Comparison of ENCODE assay signal across 19 cellular contexts in the genomic region with DNA sequence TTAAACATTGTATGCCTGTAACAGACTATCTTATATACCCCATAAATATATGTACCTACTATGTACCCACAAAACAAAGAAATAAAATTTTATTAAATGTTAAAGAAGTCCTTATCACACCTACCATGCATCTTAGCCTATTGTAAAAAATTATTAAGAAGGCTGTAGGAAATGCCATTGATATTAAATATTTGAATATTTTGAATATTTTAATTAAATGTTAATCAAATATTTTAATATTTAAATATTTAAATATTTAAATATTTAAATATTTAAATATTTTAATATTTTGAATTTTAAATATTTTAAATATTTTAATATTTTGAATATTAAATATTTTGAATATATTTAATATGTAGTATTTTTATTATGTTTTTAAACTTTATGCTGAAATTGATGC.
DNase-seq lines count a peak whose midpoint lies in the region; ATAC-seq, FAIRE-seq and TF ChIP-seq lines count a peak whose summit lies in the region.
"Had no signal": no experiment of that assay in that cellular context is flagged by ENCODE, and none has a peak within 500 bp of the region (broad histone marks: within the 10 kb centered on the region; RNA-seq: fewer than 3 reads in every experiment).

No MANE protein-coding gene starts in this region.

- POLR2A ChIA-PET in WTC11 (lab: Charles Lee), result no interaction called here

- no peaks in the 10 kb centered on the region for H3K36me3 ChIP-seq in small intestine (ENCODE audit: control insufficient read depth in 2 of 2, insufficient read depth in 2 of 2, low read length in 2 of 2)
- H3K36me3 ChIP-seq in WERI-Rb-1, result no peaks in the 10 kb centered on the region

- H3K9me3 Mint-ChIP-seq in WTC11, result peaks cover 30% of the 10 kb centered on the region

- H3K4me1 Mint-ChIP-seq in WTC11, result no peaks in the 10 kb centered on the region
- H3K4me1 Mint-ChIP-seq: CD4-positive, alpha-beta memory T cell had no signal

- H3K27me3 ChIP-seq in small intestine (ENCODE audit: control insufficient read depth in 2 of 2, insufficient read depth in 2 of 2, low read length in 2 of 2), result no peaks in the 10 kb centered on the region
- peaks cover 25% of the 10 kb centered on the region for H3K27me3 ChIP-seq in WERI-Rb-1 (ENCODE audit: insufficient read depth, low read depth, severe bottlenecking)

- ATAC-seq in WTC11 (no peak), HG02973 (IDR thresholded peaks at IDR 0.05; ENCODE audit: unreplicated experiment) (no peak)

- CTCF ChIA-PET in WTC11 (lab: Charles Lee), result no interaction called here

- FAIRE-seq in G401.6 (lab: Jason Lieb, UNC) (peak; percentile 94), frontal cortex (lab: Jason Lieb, UNC) (peak; percentile 99), small intestine (lab: Jason Lieb, UNC) (peak; percentile 96)
- FAIRE-seq: GM12892, H1 had no signal

- H3K27ac ChIP-seq in small intestine (ENCODE audit: low read depth in 1 of 2, low read length in 1 of 2), result no peak overlapping the region
- no peak overlapping the region for H3K27ac ChIP-seq in WERI-Rb-1
- H3K27ac ChIP-seq: GM23248 had no signal

- H3K4me3 ChIP-seq in small intestine (ENCODE audit: low read depth in 1 of 2, low read length in 2 of 2) (no peak overlapping the region), WERI-Rb-1 (ENCODE audit: low read depth, low read length) (no peak overlapping the region)
- H3K4me3 ChIP-seq: GM23248 had no signal

- no peak for DNase-seq in WTC11 (ENCODE audit: low spot score)
- no peak for DNase-seq in frontal cortex (ENCODE audit: low spot score in 2 of 2)
- DNase-seq in small intestine, result no peak
- no peak for DNase-seq in NCI-H526 treated with DMSO at 0.1 percent for 48 hours (lab: John Stamatoyannopoulos, UW)
- DNase-seq in WERI-Rb-1, result no peak
- DNase-seq: 8988T; C1 segment of cervical spinal cord; Calu3; CD4-positive, alpha-beta memory T cell; COR-L47; DMS53; DMS79 treated with DMSO at 0.1 percent for 48 hours; GM23248; H7; HCEC 1CT had no signal

- H3K36me3 Mint-ChIP-seq in WTC11, result 0 out of 2 replicates have a peak, but pooled peaks cover 3% of the 10 kb centered on the region
- H3K36me3 Mint-ChIP-seq: CD4-positive, alpha-beta memory T cell had no signal

- no peaks in the 10 kb centered on the region; the same call in 1 of the 2 replicates for H3K27me3 Mint-ChIP-seq in WTC11 (ENCODE audit: low read depth)
- H3K27me3 Mint-ChIP-seq: CD4-positive, alpha-beta memory T cell had no signal

- no peak overlapping the region for H3K4me3 Mint-ChIP-seq in WTC11
- H3K4me3 Mint-ChIP-seq: CD4-positive, alpha-beta memory T cell had no signal

- H3K27ac Mint-ChIP-seq in WTC11, result no peak overlapping the region
- H3K27ac Mint-ChIP-seq: CD4-positive, alpha-beta memory T cell had no signal

- no peak for TF ChIP-seq CTCF in WTC11 (IDR thresholded peaks at IDR 0.05)
- TF ChIP-seq CTCF in WERI-Rb-1 (IDR thresholded peaks at IDR 0.05; ENCODE audit: low read depth, low read length), result no peak

- H3K4me1 ChIP-seq in small intestine (ENCODE audit: control insufficient read depth in 2 of 2, insufficient read depth in 1 of 2, low read depth in 1 of 2, low read length in 1 of 2), result no peaks in the 10 kb centered on the region

- H3K9me3 ChIP-seq in small intestine (ENCODE audit: control insufficient read depth, low read depth) (no peaks in the 10 kb centered on the region), WERI-Rb-1 (ENCODE audit: severe bottlenecking) (no peaks in the 10 kb centered on the region)

TF ChIP-seq in WTC11, 78 proteins besides CTCF, POLR2A, EP300 and RAD21:
- peak; percentile 96 for TF ChIP-seq HMGA2 (CRISPR knock-in tag; IDR thresholded peaks at IDR 0.05)
- TF ChIP-seq FOXJ3 (CRISPR knock-in tag; IDR thresholded peaks at IDR 0.05; ENCODE audit: borderline replicate concordance), result no peak
- no peak for TF ChIP-seq NR2C2 (CRISPR knock-in tag; IDR thresholded peaks at IDR 0.05)
TF ChIP-seq in WTC11: peak in this region for 1.
